ENCODE assay signal across 8 cellular contexts in genomic region chr7:152435384-152436278, GRCh38. TPM values are rescaled to one million over a fixed set of nuclear protein-coding genes. Genes with fewer than 3 reads are reported as not detected.
DNase-seq lines count a peak whose midpoint lies in the region; ATAC-seq, FAIRE-seq and TF ChIP-seq lines count a peak whose summit lies in the region.

KMT2C (minus strand) TSS chr7:152436003; CDS start chr7:152435786, 217 bp downstream.

- BruUV-seq in endothelial cell of umbilical vein (replicated peaks; lab: Mats Ljungman, UMichigan): no TSS peak

- peaks cover 48% of the 10 kb centered on the region for H3K79me2 ChIP-seq in endothelial cell of umbilical vein (ENCODE audit: control insufficient read depth, insufficient read depth, low read length)

- H2AFZ ChIP-seq in endothelial cell of umbilical vein (ENCODE audit: low read depth, low read length): peak within 1 kb of the TSS; percentile 59

- peak within 1 kb of the TSS; percentile 80 for H3K27ac ChIP-seq in endothelial cell of umbilical vein (ENCODE audit: insufficient read depth, low read depth, low read length)

- peak within 1 kb of the TSS; percentile 75 for H3K9ac ChIP-seq in endothelial cell of umbilical vein (replicated peaks; ENCODE audit: extremely low read depth, insufficient read depth, low read length)

- POLR2A ChIA-PET in endothelial cell of umbilical vein (lab: Charles Lee): no interaction called here

- FAIRE-seq in endothelial cell of umbilical vein (lab: Jason Lieb, UNC): no peak

- dilution Hi-C loops in endothelial cell of umbilical vein (cut with MboI; ENCODE audit: extremely low pct_ligation_motif_present, low sequenced_read_pairs): no loop called here

- H3K27me3 ChIP-seq in HAP-1 (ENCODE audit: low read depth) (no peaks in the 10 kb centered on the region), endothelial cell of umbilical vein (ENCODE audit: control insufficient read depth in 2 of 2, insufficient read depth in 2 of 2, low read length in 2 of 2) (no peaks in the 10 kb centered on the region)

- in situ Hi-C loops in HAP-1 (cut with MboI; ENCODE audit: low sequenced_read_pairs): no loop called here

- no peak for TF ChIP-seq CTCF in endothelial cell of umbilical vein (IDR thresholded peaks at IDR 0.05; ENCODE audit: extremely low read depth in 1 of 2, insufficient read depth in 1 of 2, low read depth in 1 of 2, low read length in 2 of 2)
- TF ChIP-seq CTCF in mucosa of descending colon (IDR thresholded peaks at IDR 0.05): no peak

- no peak for TF ChIP-seq POLR2A in endothelial cell of umbilical vein (IDR thresholded peaks at IDR 0.05; ENCODE audit: low read depth, low read length)

- intact Hi-C loops in endothelial cell of umbilical vein (cut with micrococcal nuclease): loop anchor here (1.0 to 10.0 kb wide), 5 partner anchors 28 to 291 kb away; no protein-coding TSS in a partner anchor
- intact Hi-C loops in mucosa of descending colon (cut with DNase I, micrococcal nuclease): no loop called here

- no peaks in the 10 kb centered on the region for H3K9me1 ChIP-seq in endothelial cell of umbilical vein (replicated peaks; ENCODE audit: control insufficient read depth, extremely low read depth, insufficient read depth, low read length)

- DNase-seq in EH (ENCODE audit: low read depth) (peak; percentile 53), HAP-1 (ENCODE audit: low spot score in 2 of 2) (peak; percentile 33 to 70), NCI-H2196 (lab: John Stamatoyannopoulos, UW; ENCODE audit: unreplicated experiment) (peak; percentile 12), endothelial cell of umbilical vein (ENCODE audit: low read depth, low spot score) (peak; percentile 31), mucosa of descending colon (peak; percentile 71 to 82 (median 78)), NCI-H2107 treated with DMSO at 0.1 percent for 48 hours (lab: John Stamatoyannopoulos, UW; ENCODE audit: unreplicated experiment) (no peak)
- peak; percentile 76 for DNase-seq in activated CD8-positive, alpha-beta memory T cell treated with anti-CD3 and anti-CD28 coated beads, Interleukin-2, amount 50 U/mL, for 48 hours
- DNase-seq in stimulated activated CD8-positive, alpha-beta memory T cell treated with anti-CD3 and anti-CD28 coated beads, Interleukin-4, amount 100 ng/mL, for 24 hours (ENCODE audit: low read depth): peak; percentile 7

- H3K36me3 ChIP-seq in HAP-1 (replicated peaks) (no peaks in the 10 kb centered on the region), endothelial cell of umbilical vein (ENCODE audit: control insufficient read depth in 2 of 2, extremely low read depth in 1 of 2, insufficient read depth in 2 of 2, low read length in 2 of 2) (no peaks in the 10 kb centered on the region), mucosa of descending colon (ENCODE audit: low read depth) (no peaks in the 10 kb centered on the region)

- CTCF ChIA-PET in endothelial cell of umbilical vein (lab: Charles Lee): no interaction called here

- H3K4me3 ChIP-seq in HAP-1: peak within 1 kb of the TSS; percentile 90
- H3K4me3 ChIP-seq in endothelial cell of umbilical vein (replicated peaks in 1 of 3; ENCODE audit: insufficient read depth in 1 of 3, low read depth in 1 of 3, low read length in 3 of 3): peak within 1 kb of the TSS; percentile 79 to 92 (median 91)
- peak within 1 kb of the TSS; percentile 77 for H3K4me3 ChIP-seq in mucosa of descending colon

- no peaks in the 10 kb centered on the region for H3K9me3 ChIP-seq in HAP-1
- no peaks in the 10 kb centered on the region for H3K9me3 ChIP-seq in endothelial cell of umbilical vein (replicated peaks; ENCODE audit: control insufficient read depth, insufficient read depth, low read length)
- no peaks in the 10 kb centered on the region for H3K9me3 ChIP-seq in mucosa of descending colon

- peak within 1 kb of the TSS; percentile 98 for H3K4me2 ChIP-seq in endothelial cell of umbilical vein (ENCODE audit: insufficient read depth, low read length)

- peak; percentile 43 for ATAC-seq in mucosa of descending colon

- H4K20me1 ChIP-seq in endothelial cell of umbilical vein (replicated peaks; ENCODE audit: control insufficient read depth, extremely low read depth, insufficient read depth, low read length): no peaks in the 10 kb centered on the region

- H3K4me1 ChIP-seq in HAP-1: peaks cover 4% of the 10 kb centered on the region
- H3K4me1 ChIP-seq in endothelial cell of umbilical vein (ENCODE audit: control insufficient read depth, extremely low read depth, insufficient read depth, low read length): peaks cover 9% of the 10 kb centered on the region
- peaks cover 18% of the 10 kb centered on the region for H3K4me1 ChIP-seq in mucosa of descending colon (ENCODE audit: low read depth)

TF ChIP-seq in endothelial cell of umbilical vein, 7 proteins besides CTCF, POLR2A, EP300 and RAD21:
- TF ChIP-seq JUN (IDR thresholded peaks at IDR 0.05; ENCODE audit: borderline replicate concordance, insufficient read depth, insufficient read length, low read depth): no peak
- no peak for TF ChIP-seq POLR2AphosphoS5 (IDR thresholded peaks at IDR 0.05; ENCODE audit: insufficient read depth, low read depth, low read length)
- no peak for TF ChIP-seq GATA2 (IDR thresholded peaks at IDR 0.05; ENCODE audit: insufficient read depth, insufficient read length, low read depth, low read length)

RNA-seq across cellular contexts. Expression of gene KMT2C, which starts in this region (rescaled TPM):
- total RNA-seq in endothelial cell of umbilical vein (51.9 and 53.7 TPM in 2 replicates), mucosa of descending colon (100 to 1,000 TPM in 2 of 3 donors, 10 to 100 TPM in 1; 79.6 to 121 (median 102) TPM)
- polyA plus RNA-seq in endothelial cell of umbilical vein: 6.9 and 8.0 TPM in 2 replicates
- polyA plus RNA-seq in endothelial cell of umbilical vein (2011; cell fraction: cytosol; rRNA removed): 8.0 TPM in 2 replicates
- polyA plus RNA-seq in endothelial cell of umbilical vein (2011; cell fraction: nucleus; rRNA removed): 38.0 and 41.7 TPM in 2 replicates
- polyA plus RNA-seq in endothelial cell of umbilical vein (2012): 10.7 and 11.8 TPM in 2 replicates
- 64.9 and 81.2 TPM in 2 replicates for polyA minus RNA-seq in endothelial cell of umbilical vein
- polyA minus RNA-seq in endothelial cell of umbilical vein (2011; cell fraction: cytosol; rRNA and poly(A)+ RNA removed): 15.1 TPM
- polyA minus RNA-seq in endothelial cell of umbilical vein (2011; cell fraction: nucleus; rRNA and poly(A)+ RNA removed): 117 and 157 TPM in 2 replicates
